In genomic region chr2:69087912-69088240, GRCh38 we compare ENCODE assay signal across 21 cellular contexts.
DNase-seq lines count a peak whose midpoint lies in the region; ATAC-seq and TF ChIP-seq lines count a peak whose summit lies in the region.
"Had no signal": no experiment of that assay in that cellular context is flagged by ENCODE, and none has a peak within 500 bp of the region (broad histone marks: within the 10 kb centered on the region; RNA-seq: fewer than 3 reads in every experiment).

No MANE protein-coding gene starts in this region.

- no peak for ATAC-seq in SK-N-SH treated with all-trans-retinoic acid at 6 μM for 48 hours
- ATAC-seq in right cardiac atrium: peak; percentile 53 to 61
- no peak for ATAC-seq in GM19455 (IDR thresholded peaks at IDR 0.05; ENCODE audit: unreplicated experiment)
- ATAC-seq in HG03280 (IDR thresholded peaks at IDR 0.05; ENCODE audit: unreplicated experiment): no peak
- no peak for ATAC-seq in PC-3
- ATAC-seq: activated CD8-positive, alpha-beta T cell treated with anti-CD3 and anti-CD28 coated beads, Interleukin-2, amount 10 ng/mL, durations not matched to agents 7 days and 5 days; activated naive CD4-positive, alpha-beta T cell treated with anti-CD3 and anti-CD28 coated beads, Interleukin-2, amount 50 U/mL, for 72 hours; activated T-cell treated with anti-CD3 and anti-CD28 coated beads, Interleukin-2, amount 50 U/mL, for 72 hours; foreskin keratinocyte; left colon had no signal

- H3K9ac ChIP-seq in SK-N-SH (no peak overlapping the region), PC-3 (ENCODE audit: low read length) (no peak overlapping the region)

- H3K9me2 ChIP-seq in SK-N-SH (no peaks in the 10 kb centered on the region), PC-3 (replicated peaks; ENCODE audit: low read length) (no peaks in the 10 kb centered on the region)

- no peaks in the 10 kb centered on the region for H3K27me3 ChIP-seq in SK-N-SH (ENCODE audit: insufficient read depth)
- H3K27me3 ChIP-seq in esophagus muscularis mucosa: no peaks in the 10 kb centered on the region
- no peaks in the 10 kb centered on the region for H3K27me3 ChIP-seq in right cardiac atrium (ENCODE audit: control insufficient read depth, insufficient read depth)
- no peaks in the 10 kb centered on the region for H3K27me3 ChIP-seq in PC-3 (ENCODE audit: low read length)
- H3K27me3 ChIP-seq: foreskin keratinocyte, testis had no signal

- BruUV-seq in PC-3 (replicated peaks; lab: Mats Ljungman, UMichigan): no TSS peak

- H3K9me3 ChIP-seq in SK-N-SH (no peaks in the 10 kb centered on the region), esophagus muscularis mucosa (no peaks in the 10 kb centered on the region), right cardiac atrium (ENCODE audit: control insufficient read depth, low read length) (no peaks in the 10 kb centered on the region), PC-3 (ENCODE audit: low read length) (no peaks in the 10 kb centered on the region)
- H3K9me3 ChIP-seq: testis had no signal

- CTCF ChIA-PET in SK-N-SH (lab: Yijun Ruan, JAX): interaction anchor here (0.8 to 1.0 kb wide), 2 partner anchors 75 to 220 kb away, joined by 4 read pairs; partner anchors contain the start of gene ANTXR1
- CTCF ChIA-PET in PC-3 (lab: Charles Lee): no interaction called here

- H3F3A ChIP-seq in SK-N-SH (replicated peaks; ENCODE audit: insufficient read depth) (peaks cover 4% of the 10 kb centered on the region), PC-3 (ENCODE audit: low read length, unreplicated experiment) (no peaks in the 10 kb centered on the region)

- peak overlapping the region in 1 of 2 experiments; percentile 58; a peak in 2 of 4 replicates for H3K27ac ChIP-seq in SK-N-SH (ENCODE audit: low read depth in 2 of 2, low read length in 1 of 2)
- peak overlapping the region in 3 of 4 donors; percentile 8 to 54 (median 50) for H3K27ac ChIP-seq in esophagus muscularis mucosa (replicated peaks in 1 of 4)
- H3K27ac ChIP-seq in right cardiac atrium (ENCODE audit: low read length): no peak overlapping the region
- no peak overlapping the region for H3K27ac ChIP-seq in PC-3 (ENCODE audit: low read length)
- H3K27ac ChIP-seq: 22Rv1, foreskin keratinocyte, testis had no signal

- H3K4me3 ChIP-seq in SK-N-SH (ENCODE audit: low read depth in 2 of 2, low read length in 1 of 2) (no peak overlapping the region), esophagus muscularis mucosa (no peak overlapping the region), right cardiac atrium (ENCODE audit: low read length) (no peak overlapping the region), PC-3 (ENCODE audit: low read length) (no peak overlapping the region)
- H3K4me3 ChIP-seq: testis had no signal

- TF ChIP-seq CTCF in SK-N-SH (IDR thresholded peaks at IDR 0.05) (no peak), esophagus muscularis mucosa (IDR thresholded peaks at IDR 0.05) (no peak), PC-3 (conservative IDR thresholded peaks at IDR 0.05; ENCODE audit: low read depth, low read length) (no peak)

- no peak; a peak in 1 of 4 replicates for TF ChIP-seq EP300 in SK-N-SH (IDR thresholded peaks at IDR 0.05; ENCODE audit: borderline replicate concordance in 1 of 2, low read depth in 1 of 2, low read length in 1 of 2)
- TF ChIP-seq EP300 in esophagus muscularis mucosa (IDR thresholded peaks at IDR 0.05): no peak

- no peak for TF ChIP-seq RAD21 in SK-N-SH (IDR thresholded peaks at IDR 0.05; ENCODE audit: low read length)

- intact Hi-C loops in esophagus muscularis mucosa (cut with DNase I): no loop called here
- intact Hi-C loops in right cardiac atrium (cut with DNase I): no loop called here
- intact Hi-C loops in PC-3 (cut with micrococcal nuclease): no loop called here

- WGBS in SK-N-SH (ENCODE audit: low lambda C conversion rate): 48% methylated on average over 1 of the region's 1 CpG
- WGBS in esophagus muscularis mucosa: 47% methylated on average over 1 of the region's 1 CpG
- 43% methylated on average over 1 of the region's 1 CpG for WGBS in right cardiac atrium

- H3K79me2 ChIP-seq in SK-N-SH (ENCODE audit: insufficient read depth) (no peaks in the 10 kb centered on the region), PC-3 (ENCODE audit: low read length) (no peaks in the 10 kb centered on the region)

- H3K36me3 ChIP-seq in SK-N-SH (replicated peaks in 1 of 2; ENCODE audit: control insufficient read depth in 1 of 2, insufficient read depth in 2 of 2, low read length in 1 of 2): peaks cover 67 to 88% of the 10 kb centered on the region in 2 experiments
- H3K36me3 ChIP-seq in esophagus muscularis mucosa: peaks cover 0 to 26% (median 6%) of the 10 kb centered on the region in 4 donors
- H3K36me3 ChIP-seq in PC-3 (ENCODE audit: low read depth, low read length): 0 out of 2 replicates have a peak, but pooled peaks cover 3% of the 10 kb centered on the region

- H2AFZ ChIP-seq in SK-N-SH (ENCODE audit: low read depth): no peak overlapping the region
- H2AFZ ChIP-seq in PC-3 (ENCODE audit: low read length): no peak overlapping the region

- no peak for TF ChIP-seq POLR2A in esophagus muscularis mucosa (IDR thresholded peaks at IDR 0.05; ENCODE audit: low read depth)

- POLR2A ChIA-PET in SK-N-SH (lab: Yijun Ruan, JAX) (no interaction called here), PC-3 (lab: Charles Lee; ENCODE audit: unreplicated experiment) (no interaction called here)

- H4K20me1 ChIP-seq in SK-N-SH (ENCODE audit: insufficient read depth) (no peaks in the 10 kb centered on the region), PC-3 (ENCODE audit: low read length) (no peaks in the 10 kb centered on the region)

- DNase-seq in SK-N-SH (no peak), esophagus muscularis mucosa (ENCODE audit: extremely low spot score) (no peak), right cardiac atrium (no peak), PC-3 (no peak)
- DNase-seq in activated T-cell treated with anti-CD3 and anti-CD28 coated beads, Interleukin-2, amount 50 U/mL, for 1 hour: no peak
- DNase-seq: activated CD8-positive, alpha-beta T cell treated with anti-CD3 and anti-CD28 coated beads, Interleukin-2, amount 10 ng/mL, durations not matched to agents 7 days and 5 days; activated T-cell treated with anti-CD3 and anti-CD28 coated beads, Interleukin-2, amount 50 U/mL, for 72 hours; CD4-positive, alpha-beta T cell; foreskin keratinocyte; Kasumi-1; left colon; NCI-H1417; occipital lobe; stimulated activated CD4-positive, alpha-beta T cell treated with anti-CD3 and anti-CD28 coated beads, Interleukin-4, amount 100 ng/mL, for 24 hours; stimulated activated CD8-positive, alpha-beta memory T cell treated with anti-CD3 and anti-CD28 coated beads, Interleukin-4, amount 100 ng/mL, for 48 hours; testis had no signal

- H3K4me2 ChIP-seq in SK-N-SH (no peak overlapping the region), PC-3 (ENCODE audit: low read length) (no peak overlapping the region)

- H3K4me1 ChIP-seq in SK-N-SH (ENCODE audit: control insufficient read depth in 1 of 2, insufficient read depth in 2 of 2, low read depth in 1 of 2, low read length in 1 of 2) (peaks cover 13 to 26% of the 10 kb centered on the region in 2 experiments), esophagus muscularis mucosa (peaks cover 11 to 36% (median 33%) of the 10 kb centered on the region in 4 donors), right cardiac atrium (ENCODE audit: control insufficient read depth, insufficient read depth, low read length) (peaks cover 3% of the 10 kb centered on the region), PC-3 (ENCODE audit: insufficient read depth, low read length) (peaks cover 9% of the 10 kb centered on the region)
- H3K4me1 ChIP-seq: testis had no signal

TF ChIP-seq in SK-N-SH, 30 proteins besides CTCF, POLR2A, EP300 and RAD21 (continues in another document):
- no peak for TF ChIP-seq USF1 (IDR thresholded peaks at IDR 0.05; ENCODE audit: borderline replicate concordance, low read depth)
- no peak for TF ChIP-seq FOXJ3 (CRISPR knock-in tag; IDR thresholded peaks at IDR 0.05)
- peak; percentile 52; the same call in 1 of the 2 replicates for TF ChIP-seq RCOR1 (IDR thresholded peaks at IDR 0.05; ENCODE audit: low read length)
- no peak for TF ChIP-seq YY1 (IDR thresholded peaks at IDR 0.05; ENCODE audit: low read depth)
- TF ChIP-seq FOXM1 (IDR thresholded peaks at IDR 0.05; ENCODE audit: low read depth): no peak
- peak; percentile 24; the same call in 1 of the 2 replicates for TF ChIP-seq TCF12 (IDR thresholded peaks at IDR 0.05)
- no peak for TF ChIP-seq SIN3A (IDR thresholded peaks at IDR 0.05; ENCODE audit: borderline replicate concordance, low read depth, low read length)
- TF ChIP-seq EZH2phosphoT487 (IDR thresholded peaks at IDR 0.05; ENCODE audit: borderline replicate concordance, low read depth): no peak
- no peak for TF ChIP-seq RXRA (IDR thresholded peaks at IDR 0.05; ENCODE audit: borderline replicate concordance, low read depth)
- TF ChIP-seq CHD2 (IDR thresholded peaks at IDR 0.05; ENCODE audit: low read length, partially characterized antibody): peak; percentile 54

TF ChIP-seq in SK-N-SH treated with all-trans-retinoic acid at 6 μM for 48 hours, 23 proteins besides CTCF, POLR2A, EP300 and RAD21 (continues in another document):
- TF ChIP-seq, protein P1, sequence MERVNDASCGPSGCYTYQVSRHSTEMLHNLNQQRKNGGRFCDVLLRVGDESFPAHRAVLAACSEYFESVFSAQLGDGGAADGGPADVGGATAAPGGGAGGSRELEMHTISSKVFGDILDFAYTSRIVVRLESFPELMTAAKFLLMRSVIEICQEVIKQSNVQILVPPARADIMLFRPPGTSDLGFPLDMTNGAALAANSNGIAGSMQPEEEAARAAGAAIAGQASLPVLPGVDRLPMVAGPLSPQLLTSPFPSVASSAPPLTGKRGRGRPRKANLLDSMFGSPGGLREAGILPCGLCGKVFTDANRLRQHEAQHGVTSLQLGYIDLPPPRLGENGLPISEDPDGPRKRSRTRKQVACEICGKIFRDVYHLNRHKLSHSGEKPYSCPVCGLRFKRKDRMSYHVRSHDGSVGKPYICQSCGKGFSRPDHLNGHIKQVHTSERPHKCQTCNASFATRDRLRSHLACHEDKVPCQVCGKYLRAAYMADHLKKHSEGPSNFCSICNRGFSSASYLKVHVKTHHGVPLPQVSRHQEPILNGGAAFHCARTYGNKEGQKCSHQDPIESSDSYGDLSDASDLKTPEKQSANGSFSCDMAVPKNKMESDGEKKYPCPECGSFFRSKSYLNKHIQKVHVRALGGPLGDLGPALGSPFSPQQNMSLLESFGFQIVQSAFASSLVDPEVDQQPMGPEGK (CRISPR knock-in tag; IDR thresholded peaks at IDR 0.05; ENCODE audit: borderline replicate concordance): no peak
- no peak for TF ChIP-seq OSR1 (CRISPR knock-in tag; IDR thresholded peaks at IDR 0.05)
- no peak for TF ChIP-seq ZC3H10 (CRISPR knock-in tag; IDR thresholded peaks at IDR 0.05)
- TF ChIP-seq ZNF70 (CRISPR knock-in tag; IDR thresholded peaks at IDR 0.05): no peak
- no peak for TF ChIP-seq SNAI2 (CRISPR knock-in tag; IDR thresholded peaks at IDR 0.05)
- TF ChIP-seq GLIS3 (CRISPR knock-in tag; IDR thresholded peaks at IDR 0.05): no peak
- no peak for TF ChIP-seq BACH2 (CRISPR knock-in tag; IDR thresholded peaks at IDR 0.05; ENCODE audit: borderline replicate concordance)
- no peak for TF ChIP-seq ISL1 (CRISPR knock-in tag; IDR thresholded peaks at IDR 0.05)

Comparison
In these comparisons a context has a peak if more than half of its experiments do, and no peak if none do; other contexts are left out.
1. H3K27ac ChIP-seq: peak in esophagus muscularis mucosa (3 of 4); none in right cardiac atrium (single experiment) and PC-3 (single experiment).
2. ATAC-seq: peak in right cardiac atrium (2 of 2); none in SK-N-SH treated with all-trans-retinoic acid at 6 μM for 48 hours (single experiment), GM19455 (single experiment), HG03280 (single experiment) and PC-3 (single experiment).